In genomic region chr1:213122514-213122929, GRCh38 we compare ENCODE assay signal across 8 cellular contexts.
A peak's percentile ranks its signal among the peaks of the same experiment; 100 is the strongest.
DNase-seq lines count a peak whose midpoint lies in the region; ATAC-seq and TF ChIP-seq lines count a peak whose summit lies in the region.

No MANE protein-coding gene starts in this region.

- H3K27me3 ChIP-seq in kidney epithelial cell (ENCODE audit: control insufficient read depth, insufficient read depth, low read length) = no peaks in the 10 kb centered on the region

- TF ChIP-seq POLR2A in lower leg skin (IDR thresholded peaks at IDR 0.05) = no peak

- TF ChIP-seq CTCF in activated B cell treated with CpG ODN at 0.5 μM for 24 hours (IDR thresholded peaks at IDR 0.05) (peak; percentile 19), kidney epithelial cell (IDR thresholded peaks at IDR 0.05; ENCODE audit: insufficient read depth, low read length, poor library complexity, severe bottlenecking) (peak; percentile 41), lower leg skin (IDR thresholded peaks at IDR 0.05) (no peak)

- H3K4me3 ChIP-seq in kidney epithelial cell (ENCODE audit: low read depth, low read length) (no peak overlapping the region), lower leg skin (ENCODE audit: low read depth, poor library complexity, severe bottlenecking) (no peak overlapping the region)

- H3K36me3 Mint-ChIP-seq in activated B cell treated with CpG ODN at 0.5 μM for 24 hours (ENCODE audit: low read depth) = peaks cover 5% of the 10 kb centered on the region
- no peaks in the 10 kb centered on the region for H3K36me3 Mint-ChIP-seq in activated naive CD4-positive, alpha-beta T cell treated with anti-CD3 and anti-CD28 coated beads for 36 hours (ENCODE audit: low read depth)

- H3K4me3 Mint-ChIP-seq in activated B cell treated with CpG ODN at 0.5 μM for 24 hours = no peak overlapping the region
- H3K4me3 Mint-ChIP-seq in activated naive CD4-positive, alpha-beta T cell treated with anti-CD3 and anti-CD28 coated beads for 36 hours = no peak overlapping the region

- CTCF ChIA-PET in activated B cell treated with CpG ODN at 0.5 μM for 24 hours (lab: Charles Lee) = interaction anchor here (1.1 to 2.4 kb wide), 6 partner anchors 10 to 1206 kb away, joined by 3 to 11 read pairs (median 3); no protein-coding TSS in a partner anchor
- CTCF ChIA-PET in activated naive CD4-positive, alpha-beta T cell treated with anti-CD3 and anti-CD28 coated beads for 36 hours (lab: Charles Lee) = interaction anchor here (0.7 to 3.2 kb wide), 6 partner anchors 12 to 123 kb away, joined by 3 to 12 read pairs (median 4); no protein-coding TSS in a partner anchor

- no peaks in the 10 kb centered on the region for H3K9me3 Mint-ChIP-seq in activated B cell treated with CpG ODN at 0.5 μM for 24 hours
- no peaks in the 10 kb centered on the region for H3K9me3 Mint-ChIP-seq in activated naive CD4-positive, alpha-beta T cell treated with anti-CD3 and anti-CD28 coated beads for 36 hours

- H3K4me1 Mint-ChIP-seq in activated B cell treated with CpG ODN at 0.5 μM for 24 hours = peaks cover 1% of the 10 kb centered on the region
- H3K4me1 Mint-ChIP-seq in activated naive CD4-positive, alpha-beta T cell treated with anti-CD3 and anti-CD28 coated beads for 36 hours (ENCODE audit: low read depth) = no peaks in the 10 kb centered on the region

- intact Hi-C loops in activated B cell treated with CpG ODN at 0.5 μM for 24 hours (cut with micrococcal nuclease) = loop anchor here (2.0 to 10.0 kb wide), 2 partner anchors 1002 to 1138 kb away; no protein-coding TSS in a partner anchor
- intact Hi-C loops in lower leg skin (cut with DNase I; ENCODE audit: low total_unique reads) = no loop called here
- intact Hi-C loops in activated naive CD4-positive, alpha-beta T cell treated with anti-CD3 and anti-CD28 coated beads for 36 hours (cut with micrococcal nuclease) = loop anchor here (5.0 kb wide), 3 partner anchors 120 to 1210 kb away; no protein-coding TSS in a partner anchor

- no peaks in the 10 kb centered on the region for H3K27me3 Mint-ChIP-seq in activated B cell treated with CpG ODN at 0.5 μM for 24 hours
- no peaks in the 10 kb centered on the region for H3K27me3 Mint-ChIP-seq in activated naive CD4-positive, alpha-beta T cell treated with anti-CD3 and anti-CD28 coated beads for 36 hours (ENCODE audit: low read depth)

- no peak for ATAC-seq in activated B cell treated with CpG ODN at 0.5 μM for 24 hours (ENCODE audit: low read depth)
- no peak for ATAC-seq in HG03039 (IDR thresholded peaks at IDR 0.05; ENCODE audit: unreplicated experiment)

- DNase-seq in DMS79 treated with DMSO at 0.1 percent for 48 hours (lab: John Stamatoyannopoulos, UW) = peak; percentile 43
- no peak for DNase-seq in DMS79 (lab: John Stamatoyannopoulos, UW)
- DNase-seq in NCI-H146 treated with DMSO at 0.1 percent for 48 hours (lab: John Stamatoyannopoulos, UW; ENCODE audit: unreplicated experiment) = peak; percentile 59
- no peak for DNase-seq in activated B cell treated with CpG ODN at 0.5 μM for 24 hours
- DNase-seq in kidney epithelial cell (ENCODE audit: low read depth) = no peak
- DNase-seq in lower leg skin (ENCODE audit: low spot score in 2 of 2) = no peak
- no peak for DNase-seq in activated naive CD4-positive, alpha-beta T cell treated with anti-CD3 and anti-CD28 coated beads for 36 hours

- H3K36me3 ChIP-seq in kidney epithelial cell (ENCODE audit: control insufficient read depth, insufficient read depth, low read length) = no peaks in the 10 kb centered on the region

- POLR2A ChIA-PET in activated B cell treated with CpG ODN at 0.5 μM for 24 hours (lab: Charles Lee) = no interaction called here

- no peak overlapping the region for H3K27ac Mint-ChIP-seq in activated B cell treated with CpG ODN at 0.5 μM for 24 hours
- no peak overlapping the region for H3K27ac Mint-ChIP-seq in activated naive CD4-positive, alpha-beta T cell treated with anti-CD3 and anti-CD28 coated beads for 36 hours

Comparison
In these comparisons a context has a peak if more than half of its experiments do, and no peak if none do; other contexts are left out.
1. DNase-seq: peak in DMS79 treated with DMSO at 0.1 percent for 48 hours (single experiment) and NCI-H146 treated with DMSO at 0.1 percent for 48 hours (single experiment); none in DMS79 (single experiment), activated B cell treated with CpG ODN at 0.5 μM for 24 hours (single experiment), kidney epithelial cell (single experiment), lower leg skin (0 of 2) and activated naive CD4-positive, alpha-beta T cell treated with anti-CD3 and anti-CD28 coated beads for 36 hours (single experiment).
2. CTCF ChIP-seq: peak in activated B cell treated with CpG ODN at 0.5 μM for 24 hours (single experiment) and kidney epithelial cell (single experiment); none in lower leg skin (0 of 3).